Comparison of ENCODE assay signal across 11 cellular contexts in the genomic region with DNA sequence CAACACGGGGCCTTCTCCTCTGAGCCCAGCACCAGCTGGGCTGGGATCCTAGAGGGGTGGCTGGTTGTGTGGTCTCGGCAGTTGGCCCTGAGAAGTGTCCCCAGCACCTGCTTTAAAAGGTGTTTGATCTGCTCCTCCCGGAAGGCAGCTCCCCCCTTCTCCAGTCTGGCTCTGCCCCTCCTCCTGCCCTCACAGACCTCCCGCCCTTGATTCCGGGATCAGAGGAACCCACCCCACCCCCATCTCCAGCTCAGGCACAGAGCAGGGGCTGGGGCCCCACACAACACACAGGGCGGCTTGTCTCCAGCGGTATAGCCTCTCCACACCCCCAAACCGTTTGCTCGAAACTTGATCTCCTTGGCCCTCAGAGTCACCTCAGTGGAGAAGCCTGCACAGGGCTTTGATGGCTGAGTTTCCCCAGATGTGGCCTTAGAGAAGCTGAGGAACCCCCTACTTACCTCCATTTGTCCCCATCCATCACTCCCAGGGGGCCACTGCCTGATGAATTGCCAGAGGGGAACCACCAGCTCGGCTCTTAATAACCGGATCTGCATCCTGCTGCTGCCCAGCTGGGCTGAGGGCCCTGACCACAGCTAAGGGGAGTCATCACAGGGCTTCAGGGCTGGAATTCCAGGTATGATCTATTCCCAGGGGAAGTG. TPM values are rescaled to one million over a fixed set of nuclear protein-coding genes. Genes with fewer than 3 reads are reported as not detected.
DNase-seq lines count a peak whose midpoint lies in the region; ATAC-seq lines count a peak whose summit lies in the region.
"Had no signal": no experiment of that assay in that cellular context is flagged by ENCODE, and none has a peak within 500 bp of the region (broad histone marks: within the 10 kb centered on the region; RNA-seq: fewer than 3 reads in every experiment).

No MANE protein-coding gene starts in this region.

- no peak overlapping the region for H3K23ac ChIP-seq in trophoblast cell (ENCODE audit: low read length)

- H4K8ac ChIP-seq in trophoblast cell (ENCODE audit: low read depth, low read length): no peak overlapping the region

- no peak overlapping the region for H2BK5ac ChIP-seq in trophoblast cell (ENCODE audit: low read depth, low read length, poor library complexity)

- H3K4me2 ChIP-seq in trophoblast cell (ENCODE audit: low read length): peak overlapping the region; percentile 30

- no peak overlapping the region for H2AK5ac ChIP-seq in trophoblast cell (ENCODE audit: low read length)

- H3K27ac ChIP-seq in trophoblast cell (ENCODE audit: low read depth, low read length): no peak overlapping the region

- H3K4ac ChIP-seq in trophoblast cell (ENCODE audit: low read depth, low read length): no peak overlapping the region

- H3K4me1 ChIP-seq in trophoblast cell (ENCODE audit: control insufficient read depth in 1 of 2, insufficient read depth in 2 of 2, low read length in 2 of 2): peaks cover 12 to 18% of the 10 kb centered on the region in 2 experiments

- H3K18ac ChIP-seq in trophoblast cell (ENCODE audit: low read length): no peak overlapping the region

- H3K27me3 ChIP-seq in trophoblast cell (ENCODE audit: insufficient read depth, low read length): no peaks in the 10 kb centered on the region

- H2BK120ac ChIP-seq in trophoblast cell (ENCODE audit: insufficient read depth, low read length, poor library complexity): no peak overlapping the region

- H3K79me1 ChIP-seq in trophoblast cell (ENCODE audit: low read length): no peaks in the 10 kb centered on the region

- H4K12ac ChIP-seq in trophoblast cell (ENCODE audit: low read depth, low read length): no peak overlapping the region

- no peaks in the 10 kb centered on the region for H3K79me2 ChIP-seq in trophoblast cell (ENCODE audit: control insufficient read depth, insufficient read depth, low read length, poor library complexity)

- H3K4me3 ChIP-seq in trophoblast cell (ENCODE audit: low read depth, low read length): no peak overlapping the region

- no peaks in the 10 kb centered on the region for H3K36me3 ChIP-seq in trophoblast cell (ENCODE audit: control insufficient read depth in 1 of 2, insufficient read depth in 2 of 2, low read length in 2 of 2)

- peaks cover 3% of the 10 kb centered on the region for H3K9me3 ChIP-seq in trophoblast cell (ENCODE audit: insufficient read depth, low read depth, low read length)

- ATAC-seq in HG02678 (IDR thresholded peaks at IDR 0.05; ENCODE audit: unreplicated experiment): no peak
- ATAC-seq: activated CD4-positive, alpha-beta T cell treated with anti-CD3 and anti-CD28 coated beads for 36 hours had no signal

- H4K91ac ChIP-seq in trophoblast cell (ENCODE audit: low read depth, low read length): no peak overlapping the region

- no peak overlapping the region for H2AFZ ChIP-seq in trophoblast cell (ENCODE audit: insufficient read depth, low read length, poor library complexity)

- DNase-seq in HT1080 (ENCODE audit: low read depth) (peak; percentile 68), NCI-H69 (lab: John Stamatoyannopoulos, UW) (peak; percentile 88), ecto neural progenitor cell (ENCODE audit: low spot score) (peak; percentile 67), trophoblast cell (no peak), middle frontal gyrus (ENCODE audit: extremely low spot score, low spot score) (no peak), hepatic stellate cell (ENCODE audit: low spot score) (no peak)
- DNase-seq: activated CD4-positive, alpha-beta T cell treated with anti-CD3 and anti-CD28 coated beads for 36 hours; activated gamma-delta T cell; Right ventricle myocardium superior; stimulated activated CD4-positive, alpha-beta T cell treated with anti-CD3 and anti-CD28 coated beads, Interleukin-1b, Interleukin-23, amount 100 ng/mL, for 48 hours had no signal

- no peak overlapping the region for H3K9ac ChIP-seq in trophoblast cell (ENCODE audit: low read length)

- H2BK12ac ChIP-seq in trophoblast cell (ENCODE audit: low read length): no peak overlapping the region

- WGBS in trophoblast cell (ENCODE audit: extremely low coverage, insufficient coverage, insufficient read length): no CpG with 5 or more reads among the region's 11 CpGs

- no peak overlapping the region for H3K14ac ChIP-seq in trophoblast cell (ENCODE audit: low read length)

RNA-seq across cellular contexts. Expression of a gene that starts 6.4 kb away (rescaled TPM):
- total RNA-seq in HT1080 (2014; rRNA removed; shearing (Covaris generic)): 0.10 TPM in 1 of 2 replicates, not detected in the other
- 1.8 and 2.0 TPM in 2 replicates for polyA plus RNA-seq in HT1080 (2015; cell fraction: cytosol; rRNA removed)
- 11.8 and 12.4 TPM in 2 replicates for polyA plus RNA-seq in HT1080 (2015; cell fraction: nucleus; rRNA removed)
- polyA plus RNA-seq in trophoblast cell (2013): 9.9 and 10.6 TPM in 2 replicates
- total RNA-seq: activated CD4-positive, alpha-beta T cell treated with anti-CD3 and anti-CD28 coated beads for 36 hours; Right ventricle myocardium superior had no signal

RNA-seq across cellular contexts. Expression of a gene that starts 27.1 kb away (rescaled TPM):
- not detected in 2 replicates for total RNA-seq in HT1080 (2014; rRNA removed; shearing (Covaris generic))
- polyA plus RNA-seq in HT1080 (2015; cell fraction: cytosol; rRNA removed): not detected in 2 replicates
- 0.27 TPM in 1 of 2 replicates, not detected in the other for polyA plus RNA-seq in HT1080 (2015; cell fraction: nucleus; rRNA removed)
- polyA plus RNA-seq in trophoblast cell (2013): 1.9 and 2.1 TPM in 2 replicates
- total RNA-seq: activated CD4-positive, alpha-beta T cell treated with anti-CD3 and anti-CD28 coated beads for 36 hours; Right ventricle myocardium superior had no signal

RNA-seq across cellular contexts. Expression of a gene that starts 35.5 kb away (rescaled TPM):
- total RNA-seq in HT1080 (2014; rRNA removed; shearing (Covaris generic)): 0.05 TPM in 1 of 2 replicates, not detected in the other
- polyA plus RNA-seq in HT1080 (2015; cell fraction: cytosol; rRNA removed): 0.16 TPM in 1 of 2 replicates, not detected in the other
- 0.14 and 0.37 TPM in 2 replicates for polyA plus RNA-seq in HT1080 (2015; cell fraction: nucleus; rRNA removed)
- polyA plus RNA-seq in trophoblast cell (2013): 0.27 and 0.36 TPM in 2 replicates
- total RNA-seq: activated CD4-positive, alpha-beta T cell treated with anti-CD3 and anti-CD28 coated beads for 36 hours had no signal

Comparison
In these comparisons a context has a peak if more than half of its experiments do, and no peak if none do; other contexts are left out.
1. DNase-seq: peak in HT1080 (single experiment), NCI-H69 (single experiment) and ecto neural progenitor cell (single experiment); none in trophoblast cell (0 of 2), middle frontal gyrus (single experiment) and hepatic stellate cell (single experiment).